22 cellular contexts compared by ENCODE assay signal in the genomic region with DNA sequence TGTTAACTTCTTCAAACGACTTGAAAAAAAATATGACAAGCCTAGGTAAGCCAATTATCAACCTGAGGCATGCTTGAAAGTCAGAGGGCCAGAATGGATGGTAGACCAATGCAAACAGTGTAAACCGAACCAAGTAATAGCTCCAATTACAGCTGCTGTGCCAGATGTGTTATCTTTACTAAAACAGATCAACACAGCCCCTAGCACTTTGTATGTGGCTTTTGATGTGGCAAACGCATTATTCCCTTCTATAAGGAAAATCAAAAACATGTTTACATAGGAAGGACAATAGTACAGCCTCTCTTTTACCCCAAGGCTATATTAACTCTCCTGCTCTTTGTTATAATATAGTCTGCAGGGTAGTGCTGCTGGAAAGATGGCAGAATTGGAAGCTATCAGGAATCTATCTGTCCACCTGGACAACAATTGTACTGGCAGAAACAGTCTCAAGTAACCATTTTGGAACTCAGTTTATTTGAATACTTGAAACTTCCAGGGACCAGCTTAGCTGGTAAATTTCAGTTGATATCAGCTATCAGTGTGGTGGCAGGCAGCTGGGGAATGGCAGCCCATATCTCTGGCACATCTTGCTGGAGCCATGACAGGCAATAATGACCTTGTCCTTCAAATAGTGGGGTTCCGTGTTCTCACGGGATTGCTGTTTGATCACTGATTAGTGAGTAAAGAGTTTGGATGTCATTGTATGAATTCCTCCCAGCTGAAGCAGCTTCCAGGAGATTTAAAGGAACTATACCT.
DNase-seq lines count a peak whose midpoint lies in the region; ATAC-seq, FAIRE-seq and TF ChIP-seq lines count a peak whose summit lies in the region.
"Had no signal": no experiment of that assay in that cellular context is flagged by ENCODE, and none has a peak within 500 bp of the region (broad histone marks: within the 10 kb centered on the region; RNA-seq: fewer than 3 reads in every experiment).

No MANE protein-coding gene starts in this region.

- no peak overlapping the region for H3K4me3 Mint-ChIP-seq in nephron progenitor cell
- H3K4me3 Mint-ChIP-seq: CD4-positive, alpha-beta T cell; H9 had no signal

- no peaks in the 10 kb centered on the region for H3K27me3 Mint-ChIP-seq in nephron progenitor cell (ENCODE audit: low read depth, poor library complexity)
- H3K27me3 Mint-ChIP-seq: CD4-positive, alpha-beta T cell had no signal

- H3K27ac Mint-ChIP-seq in nephron progenitor cell, result no peak overlapping the region
- H3K27ac Mint-ChIP-seq: CD4-positive, alpha-beta T cell; H9 had no signal

- H3K4me3 ChIP-seq in bronchial epithelial cell (ENCODE audit: low read depth, low read length), result no peak overlapping the region
- H3K4me3 ChIP-seq: BLaER1, GM12878, GM23248, Peyer's patch, SJSA1 had no signal

- TF ChIP-seq CTCF in bronchial epithelial cell (IDR thresholded peaks at IDR 0.05; ENCODE audit: insufficient read depth, low read length, severe bottlenecking), result no peak
- no peak for TF ChIP-seq CTCF in nephron progenitor cell (IDR thresholded peaks at IDR 0.05)

- peak; percentile 37 for DNase-seq in COLO668 (lab: John Stamatoyannopoulos, UW; ENCODE audit: unreplicated experiment)
- peak in 74 of 76 experiments; percentile 5 to 89 (median 66) for DNase-seq in HUDEP-2 (lab: John Stamatoyannopoulos, UW; ENCODE audit: unreplicated experiment in 76 of 76)
- DNase-seq in NCI-H69 (lab: John Stamatoyannopoulos, UW), result peak; percentile 39
- DNase-seq in bronchial epithelial cell (ENCODE audit: low read depth), result no peak
- DNase-seq in nephron progenitor cell, result no peak
- DNase-seq: ACHN; CD4-positive, alpha-beta T cell; DND-41; GM23248; H9; NCI-H1105 treated with DMSO at 0.1 percent for 48 hours; NCI-H187 treated with DMSO at 0.1 percent for 48 hours; NCI-H345; NCI-H524 treated with DMSO at 0.1 percent for 48 hours; Peyer's patch; SW 1271; T-helper 2 cell had no signal

- ATAC-seq in GM19328 (IDR thresholded peaks at IDR 0.05; ENCODE audit: unreplicated experiment) (no peak), GM21528 (IDR thresholded peaks at IDR 0.05; ENCODE audit: low FRiP score, unreplicated experiment) (no peak)
- ATAC-seq: GM12878 had no signal

- H3K36me3 Mint-ChIP-seq in nephron progenitor cell (ENCODE audit: low read depth), result peaks cover 17% of the 10 kb centered on the region

- peaks cover 17% of the 10 kb centered on the region for H3K9me3 Mint-ChIP-seq in nephron progenitor cell

- peak; percentile 58 for FAIRE-seq in bronchial epithelial cell (lab: Jason Lieb, UNC)
- FAIRE-seq: GM12878 had no signal

- no peaks in the 10 kb centered on the region for H3K36me3 ChIP-seq in bronchial epithelial cell (ENCODE audit: control insufficient read depth, insufficient read depth, low read length)
- H3K36me3 ChIP-seq: BLaER1, Peyer's patch, SJSA1 had no signal

- H3K27me3 ChIP-seq in bronchial epithelial cell (ENCODE audit: control insufficient read depth, insufficient read depth, low read length), result no peaks in the 10 kb centered on the region
- H3K27me3 ChIP-seq: BLaER1, Peyer's patch, SJSA1 had no signal

- no peaks in the 10 kb centered on the region for H3K4me1 Mint-ChIP-seq in nephron progenitor cell
- H3K4me1 Mint-ChIP-seq: H9 had no signal

Comparison
In these comparisons a context has a peak if more than half of its experiments do, and no peak if none do; other contexts are left out.
1. DNase-seq: peak in COLO668 (single experiment), HUDEP-2 (74 of 76) and NCI-H69 (single experiment); none in bronchial epithelial cell (single experiment) and nephron progenitor cell (single experiment).